11 cellular contexts compared by ENCODE assay signal in the genomic region with DNA sequence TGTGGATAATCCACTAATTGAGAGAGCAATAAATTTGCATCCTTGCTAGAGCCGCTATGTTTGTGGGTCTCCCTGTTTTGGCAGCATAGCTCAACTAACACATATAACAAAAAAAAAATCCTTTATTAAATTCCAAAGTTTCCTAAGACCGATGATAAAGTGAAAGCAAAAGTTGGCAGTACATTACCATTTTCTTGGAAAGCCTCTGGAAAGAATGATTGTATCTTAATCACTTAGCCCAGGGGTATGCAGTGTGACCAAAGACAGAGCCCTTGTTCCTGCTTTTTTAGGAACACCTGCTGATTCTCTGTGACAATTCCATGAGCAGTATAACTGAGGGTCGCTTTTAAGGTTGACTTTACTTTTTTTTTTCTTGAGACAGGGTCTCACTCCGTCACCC. TPM values are rescaled to one million over a fixed set of nuclear protein-coding genes. Genes with fewer than 3 reads are reported as not detected.
A peak's percentile ranks its signal among the peaks of the same experiment; 100 is the strongest.
DNase-seq lines count a peak whose midpoint lies in the region; ATAC-seq, FAIRE-seq and TF ChIP-seq lines count a peak whose summit lies in the region.
"Had no signal": no experiment of that assay in that cellular context is flagged by ENCODE, and none has a peak within 500 bp of the region (broad histone marks: within the 10 kb centered on the region; RNA-seq: fewer than 3 reads in every experiment).

No MANE protein-coding gene starts in this region.

- H3K18ac ChIP-seq in mesenchymal stem cell (ENCODE audit: low read depth in 1 of 2, low read length in 2 of 2): no peak overlapping the region

- no peak overlapping the region for H2BK15ac ChIP-seq in mesenchymal stem cell (ENCODE audit: low read depth, poor library complexity, severe bottlenecking)

- H3K9ac ChIP-seq in mesenchymal stem cell (ENCODE audit: low read length): peak overlapping the region; percentile 82

- TF ChIP-seq POLR2A in A549 (IDR thresholded peaks at IDR 0.05; ENCODE audit: low read length): no peak

- no peak overlapping the region for H2AFZ ChIP-seq in mesenchymal stem cell (ENCODE audit: low read depth, low read length)

- TF ChIP-seq RAD21 in A549 (conservative IDR thresholded peaks at IDR 0.05 in 1 of 2, IDR thresholded peaks at IDR 0.05 in 1 of 2): no peak

- TF ChIP-seq EP300 in A549 (IDR thresholded peaks at IDR 0.05): no peak

- H3K23ac ChIP-seq in mesenchymal stem cell (ENCODE audit: low read length in 2 of 2): no peak overlapping the region

- H3K36me3 ChIP-seq in mesenchymal stem cell (ENCODE audit: control insufficient read depth in 1 of 2, insufficient read depth in 2 of 2, low read depth in 1 of 2, low read length in 2 of 2): no peaks in the 10 kb centered on the region
- H3K36me3 ChIP-seq in HAP-1 (replicated peaks): no peaks in the 10 kb centered on the region
- H3K36me3 ChIP-seq: pancreas had no signal

- no peak for DNase-seq in A549 (ENCODE audit: low read depth in 1 of 2, low spot score in 1 of 2)
- DNase-seq in ELR (ENCODE audit: low read depth): peak; percentile 51
- DNase-seq in amniotic epithelial cell (ENCODE audit: low read depth): peak; percentile 11
- peak; percentile 31 for DNase-seq in mesenchymal stem cell
- DNase-seq in HAP-1 (ENCODE audit: low spot score in 2 of 2): no peak
- no peak for DNase-seq in NCI-H2081 treated with DMSO at 0.1 percent for 48 hours (lab: John Stamatoyannopoulos, UW)
- DNase-seq in urothelium cell line (ENCODE audit: low spot score): no peak
- DNase-seq: NCI-H524 treated with DMSO at 0.1 percent for 48 hours, pancreas had no signal

- no peak overlapping the region for H2BK5ac ChIP-seq in mesenchymal stem cell (ENCODE audit: low read depth, low read length, poor library complexity, severe bottlenecking)

- CTCF ChIA-PET in A549 (lab: Yijun Ruan, JAX): interaction anchor here (0.5 to 2.2 kb wide), 2 partner anchors 9 to 75 kb away, joined by 3 to 8 read pairs; no protein-coding TSS in a partner anchor

- H2BK12ac ChIP-seq in mesenchymal stem cell (ENCODE audit: low read length in 2 of 2): no peak overlapping the region

- POLR2A ChIA-PET in A549 (lab: Yijun Ruan, JAX): no interaction called here

- H3K4me1 ChIP-seq in A549: no peaks in the 10 kb centered on the region; the same call in 2 of the 3 replicates
- H3K4me1 ChIP-seq in mesenchymal stem cell (ENCODE audit: control insufficient read depth, insufficient read depth, low read depth, low read length): peaks cover 2% of the 10 kb centered on the region
- no peaks in the 10 kb centered on the region; the same call in 1 of the 2 replicates for H3K4me1 ChIP-seq in HAP-1
- H3K4me1 ChIP-seq: pancreas had no signal

- H3K27ac ChIP-seq in A549 (no peak overlapping the region), mesenchymal stem cell (ENCODE audit: low read length, poor library complexity, severe bottlenecking) (no peak overlapping the region)
- H3K27ac ChIP-seq: pancreas had no signal

- H3K4ac ChIP-seq in mesenchymal stem cell (ENCODE audit: low read depth in 1 of 2, low read length in 2 of 2): no peak overlapping the region

- H3K4me3 ChIP-seq in A549: no peak overlapping the region
- peak overlapping the region in 1 of 2 experiments; percentile 79 for H3K4me3 ChIP-seq in mesenchymal stem cell (ENCODE audit: insufficient read depth in 1 of 2, low read depth in 1 of 2, low read length in 2 of 2)
- no peak overlapping the region for H3K4me3 ChIP-seq in HAP-1

- H2AK5ac ChIP-seq in mesenchymal stem cell (ENCODE audit: low read length, severe bottlenecking): no peak overlapping the region

- H3K4me2 ChIP-seq in A549 (peak overlapping the region; percentile 50; the same call in 1 of the 3 replicates), mesenchymal stem cell (ENCODE audit: low read length, poor library complexity, severe bottlenecking) (no peak overlapping the region)

- H3K9me3 ChIP-seq in A549 (no peaks in the 10 kb centered on the region; the same call in 2 of the 3 replicates), mesenchymal stem cell (ENCODE audit: control insufficient read depth, low read length) (no peaks in the 10 kb centered on the region), HAP-1 (no peaks in the 10 kb centered on the region)
- H3K9me3 ChIP-seq: pancreas had no signal

- no peaks in the 10 kb centered on the region for H3K27me3 ChIP-seq in mesenchymal stem cell (ENCODE audit: control insufficient read depth in 1 of 2, insufficient read depth in 1 of 2, low read length in 2 of 2)
- H3K27me3 ChIP-seq in HAP-1 (ENCODE audit: low read depth): no peaks in the 10 kb centered on the region
- H3K27me3 ChIP-seq: pancreas had no signal

- no peak overlapping the region for H2BK120ac ChIP-seq in mesenchymal stem cell (ENCODE audit: low read depth, low read length)

- H3K14ac ChIP-seq in mesenchymal stem cell (ENCODE audit: low read length in 2 of 2): no peak overlapping the region

- H4K91ac ChIP-seq in mesenchymal stem cell (ENCODE audit: low read length): no peak overlapping the region

- ATAC-seq in A549 (no peak), GM18858 (IDR thresholded peaks at IDR 0.05; ENCODE audit: unreplicated experiment) (no peak)
- ATAC-seq: pancreas had no signal

- in situ Hi-C loops in HAP-1 (cut with MboI; ENCODE audit: low sequenced_read_pairs): no loop called here

- 26% methylated on average over 4 of the region's 4 CpGs for WGBS in A549 (ENCODE audit: missing lambda C conversion rate)
- WGBS in mesenchymal stem cell: 96% methylated on average over 4 of the region's 4 CpGs

- FAIRE-seq in A549 (lab: Jason Lieb, UNC): no peak
- FAIRE-seq in urothelium cell line (lab: Jason Lieb, UNC): no peak
- FAIRE-seq: D721Med, pancreas had no signal

- no peak for TF ChIP-seq CTCF in A549 (IDR thresholded peaks at IDR 0.05)

- no peak overlapping the region for H4K8ac ChIP-seq in mesenchymal stem cell (ENCODE audit: low read length)

- no peaks in the 10 kb centered on the region for H3K79me1 ChIP-seq in mesenchymal stem cell (replicated peaks; ENCODE audit: low read length, poor library complexity, severe bottlenecking)

TF ChIP-seq in A549, 52 proteins besides CTCF, POLR2A, EP300 and RAD21:
- TF ChIP-seq ZSCAN20 (CRISPR knock-in tag; IDR thresholded peaks at IDR 0.05) (no peak), FOSL2 (IDR thresholded peaks at IDR 0.05) (no peak), FOSL2 (CRISPR knock-in tag; IDR thresholded peaks at IDR 0.05) (no peak), MAZ (IDR thresholded peaks at IDR 0.05; ENCODE audit: borderline replicate concordance, low read depth, low read length) (no peak), SMC3 (IDR thresholded peaks at IDR 0.05) (no peak), HES2 (IDR thresholded peaks at IDR 0.05) (no peak), TFCP2L1 (CRISPR knock-in tag; IDR thresholded peaks at IDR 0.05) (no peak), RCOR1 (IDR thresholded peaks at IDR 0.05; ENCODE audit: low read depth, low read length) (no peak), RFX5 (IDR thresholded peaks at IDR 0.05) (no peak), HOXA7 (CRISPR knock-in tag; IDR thresholded peaks at IDR 0.05) (no peak), PHF8 (IDR thresholded peaks at IDR 0.05; ENCODE audit: borderline replicate concordance, low read depth) (no peak)
- TF ChIP-seq, protein P1, sequence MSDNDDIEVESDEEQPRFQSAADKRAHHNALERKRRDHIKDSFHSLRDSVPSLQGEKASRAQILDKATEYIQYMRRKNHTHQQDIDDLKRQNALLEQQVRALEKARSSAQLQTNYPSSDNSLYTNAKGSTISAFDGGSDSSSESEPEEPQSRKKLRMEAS (IDR thresholded peaks at IDR 0.05): no peak
- TF ChIP-seq, protein P2, sequence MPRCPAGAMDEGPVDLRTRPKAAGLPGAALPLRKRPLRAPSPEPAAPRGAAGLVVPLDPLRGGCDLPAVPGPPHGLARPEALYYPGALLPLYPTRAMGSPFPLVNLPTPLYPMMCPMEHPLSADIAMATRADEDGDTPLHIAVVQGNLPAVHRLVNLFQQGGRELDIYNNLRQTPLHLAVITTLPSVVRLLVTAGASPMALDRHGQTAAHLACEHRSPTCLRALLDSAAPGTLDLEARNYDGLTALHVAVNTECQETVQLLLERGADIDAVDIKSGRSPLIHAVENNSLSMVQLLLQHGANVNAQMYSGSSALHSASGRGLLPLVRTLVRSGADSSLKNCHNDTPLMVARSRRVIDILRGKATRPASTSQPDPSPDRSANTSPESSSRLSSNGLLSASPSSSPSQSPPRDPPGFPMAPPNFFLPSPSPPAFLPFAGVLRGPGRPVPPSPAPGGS (IDR thresholded peaks at IDR 0.05): no peak

RNA-seq across cellular contexts. Expression of gene IL7R, which starts 5.4 kb away (rescaled TPM):
- 0.18 and 0.25 TPM in 2 replicates for polyA plus RNA-seq in A549 (2011; rRNA removed)
- polyA plus RNA-seq in A549 (2012; cell fraction: cytosol; rRNA removed): 0.03 and 0.04 TPM in 2 replicates
- polyA plus RNA-seq in A549 (2012; cell fraction: nucleus; rRNA removed): 0.10 and 0.16 TPM in 2 replicates
- 0.11 to 0.51 TPM (median 0.13 TPM) in 3 replicates for polyA plus RNA-seq in A549 (2017; fragmentation: RNase III; extraction: RNeasy Plus Mini Kit Qiagen cat#74134 plus additional on column Dnase treatment)
- polyA minus RNA-seq in A549 (2011; rRNA and poly(A)+ RNA removed): 1.0 TPM in 1 of 2 replicates, not detected in the other
- polyA plus RNA-seq in mesenchymal stem cell (2013, experiment 1 of 2): 36.0 TPM
- polyA plus RNA-seq in mesenchymal stem cell (2013, experiment 2 of 2): 35.3 TPM

Comparison
In these comparisons a context has a peak if more than half of its experiments do, and no peak if none do; other contexts are left out.
1. DNase-seq: peak in ELR (single experiment), amniotic epithelial cell (single experiment) and mesenchymal stem cell (single experiment); none in A549 (0 of 2), HAP-1 (0 of 2), NCI-H2081 treated with DMSO at 0.1 percent for 48 hours (single experiment) and urothelium cell line (single experiment).